ENCODE assay signal across 11 cellular contexts in the genomic region with DNA sequence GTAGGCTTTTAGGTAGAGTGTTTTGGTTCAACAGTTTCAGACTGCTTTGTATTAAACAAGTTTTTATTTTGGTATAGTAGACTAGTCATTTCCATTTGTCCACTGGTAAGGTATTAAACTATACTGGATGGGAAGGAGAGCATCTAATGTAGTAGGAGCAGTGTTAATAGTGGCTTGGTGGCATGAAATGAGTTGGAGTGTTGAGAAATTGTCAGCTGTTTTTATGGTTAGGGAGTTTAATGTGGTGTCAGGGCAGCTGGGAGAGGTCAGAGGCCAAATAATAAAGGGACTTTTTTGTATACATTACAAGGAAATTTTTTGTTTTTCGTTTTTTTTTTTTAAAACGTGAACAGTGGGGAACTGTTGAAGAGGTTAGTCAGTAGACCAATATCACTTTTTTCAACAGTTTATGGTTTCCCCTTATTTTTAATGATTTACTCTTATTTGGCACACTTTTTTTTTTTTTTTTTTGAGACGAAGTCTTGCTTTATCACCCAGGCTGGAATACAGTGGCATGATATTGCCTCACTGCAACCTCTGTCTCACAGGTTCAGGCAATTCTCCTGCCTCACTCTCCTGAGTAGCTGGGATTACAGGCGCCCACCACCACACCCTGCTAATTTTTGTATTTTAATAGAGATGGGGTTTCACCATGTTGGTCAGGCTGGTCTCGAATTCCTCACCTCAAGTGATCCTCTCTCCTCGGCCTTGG. TPM values are rescaled to one million over a fixed set of nuclear protein-coding genes. Genes with fewer than 3 reads are reported as not detected.
DNase-seq lines count a peak whose midpoint lies in the region; ATAC-seq and TF ChIP-seq lines count a peak whose summit lies in the region.
"Had no signal": no experiment of that assay in that cellular context is flagged by ENCODE, and none has a peak within 500 bp of the region (broad histone marks: within the 10 kb centered on the region; RNA-seq: fewer than 3 reads in every experiment).

No MANE protein-coding gene starts in this region.

- peaks cover 0 to 20% (median 14%) of the 10 kb centered on the region in 3 experiments for H3K36me3 ChIP-seq in naive thymus-derived CD4-positive, alpha-beta T cell (ENCODE audit: control insufficient read depth in 2 of 3, insufficient read depth in 3 of 3, low read length in 3 of 3)
- H3K36me3 ChIP-seq in esophagus squamous epithelium = peaks cover 0 to 25% (median 0%) of the 10 kb centered on the region in 3 donors

- in situ Hi-C loops in KBM-7 (cut with MboI; ENCODE audit: low pct_unique_long_range_greater_than_20kb, low sequenced_read_pairs) = no loop called here

- H3K9me3 ChIP-seq in naive thymus-derived CD4-positive, alpha-beta T cell (ENCODE audit: control insufficient read depth in 2 of 3, low read length in 3 of 3) = no peaks in the 10 kb centered on the region
- H3K9me3 ChIP-seq in esophagus squamous epithelium = no peaks in the 10 kb centered on the region

- H3K27me3 ChIP-seq in naive thymus-derived CD4-positive, alpha-beta T cell (ENCODE audit: control insufficient read depth in 2 of 2, insufficient read depth in 2 of 2, low read length in 2 of 2) = no peaks in the 10 kb centered on the region
- no peaks in the 10 kb centered on the region for H3K27me3 ChIP-seq in esophagus squamous epithelium

- no peaks in the 10 kb centered on the region for H3K9me3 Mint-ChIP-seq in activated T-helper 17 cell treated with anti-CD3 and anti-CD28 coated beads, Interleukin-2, amount 50 U/mL, for 72 hours
- H3K9me3 Mint-ChIP-seq in naive thymus-derived CD4-positive, alpha-beta T cell = no peaks in the 10 kb centered on the region

- ATAC-seq in GM18505 (IDR thresholded peaks at IDR 0.05; ENCODE audit: unreplicated experiment) (peak; percentile 45), GM21619 (IDR thresholded peaks at IDR 0.05; ENCODE audit: unreplicated experiment) (peak; percentile 44), GM21360 (IDR thresholded peaks at IDR 0.05; ENCODE audit: unreplicated experiment) (no peak)
- ATAC-seq in activated T-helper 17 cell treated with anti-CD3 and anti-CD28 coated beads, Interleukin-2, amount 50 U/mL, for 72 hours (replicated peaks) = peak; percentile 17
- peak; percentile 29 for ATAC-seq in naive thymus-derived CD4-positive, alpha-beta T cell

- H3K27me3 Mint-ChIP-seq in activated T-helper 17 cell treated with anti-CD3 and anti-CD28 coated beads, Interleukin-2, amount 50 U/mL, for 72 hours = no peaks in the 10 kb centered on the region
- no peaks in the 10 kb centered on the region for H3K27me3 Mint-ChIP-seq in naive thymus-derived CD4-positive, alpha-beta T cell

- H3K4me3 ChIP-seq in naive thymus-derived CD4-positive, alpha-beta T cell (ENCODE audit: low read length) = no peak overlapping the region
- no peak overlapping the region for H3K4me3 ChIP-seq in esophagus squamous epithelium
- H3K4me3 ChIP-seq: skin epidermis had no signal

- H3K4me3 Mint-ChIP-seq in activated T-helper 17 cell treated with anti-CD3 and anti-CD28 coated beads, Interleukin-2, amount 50 U/mL, for 72 hours = peak overlapping the region; percentile 73
- H3K4me3 Mint-ChIP-seq in naive thymus-derived CD4-positive, alpha-beta T cell = peak overlapping the region in 9 of 10 donors; percentile 3 to 91 (median 63)

- no peak for TF ChIP-seq POLR2A in GM18505 (IDR thresholded peaks at IDR 0.05; ENCODE audit: borderline replicate concordance, extremely low read depth, insufficient read depth, insufficient read length)
- TF ChIP-seq POLR2A in esophagus squamous epithelium (IDR thresholded peaks at IDR 0.05) = no peak

- POLR2A ChIA-PET in naive thymus-derived CD4-positive, alpha-beta T cell (lab: Charles Lee) = no interaction called here

- CTCF ChIA-PET in naive thymus-derived CD4-positive, alpha-beta T cell (lab: Charles Lee) = no interaction called here

- TF ChIP-seq CTCF in esophagus squamous epithelium (IDR thresholded peaks at IDR 0.05) = no peak

- peak overlapping the region; percentile 88 for H3K27ac Mint-ChIP-seq in activated T-helper 17 cell treated with anti-CD3 and anti-CD28 coated beads, Interleukin-2, amount 50 U/mL, for 72 hours
- H3K27ac Mint-ChIP-seq in naive thymus-derived CD4-positive, alpha-beta T cell = peak overlapping the region; percentile 12 to 90 (median 78)

- peak overlapping the region; percentile 36 for H3K27ac ChIP-seq in naive thymus-derived CD4-positive, alpha-beta T cell (ENCODE audit: low read depth, low read length)
- H3K27ac ChIP-seq in esophagus squamous epithelium = no peak overlapping the region
- H3K27ac ChIP-seq: skin epidermis had no signal

- WGBS in esophagus squamous epithelium, 2 donors = 63 to 75% methylated on average over 5 to 6 of the region's 6 CpGs

- no peak for DNase-seq in naive thymus-derived CD4-positive, alpha-beta T cell
- DNase-seq in esophagus squamous epithelium (lab: John Stamatoyannopoulos, UW) (no peak), KBM-7 (no peak)
- DNase-seq: DMS79, NCI-H1092 treated with DMSO at 0.1 percent for 48 hours, NCI-H526 treated with DMSO at 0.1 percent for 48 hours had no signal

- peaks cover 81% of the 10 kb centered on the region for H3K36me3 Mint-ChIP-seq in activated T-helper 17 cell treated with anti-CD3 and anti-CD28 coated beads, Interleukin-2, amount 50 U/mL, for 72 hours (ENCODE audit: low read depth)
- H3K36me3 Mint-ChIP-seq in naive thymus-derived CD4-positive, alpha-beta T cell = peaks cover 0 to 32% (median 24%) of the 10 kb centered on the region in 5 donors

- intact Hi-C loops in naive thymus-derived CD4-positive, alpha-beta T cell (cut with micrococcal nuclease) = loop anchor here in 1 of 2 donors (2.0 kb wide), 1 partner anchor 20 kb away; the partner anchor contains the start of gene ACTR3
- intact Hi-C loops in esophagus squamous epithelium (cut with DNase I) = no loop called here

- H3K4me1 ChIP-seq in naive thymus-derived CD4-positive, alpha-beta T cell (ENCODE audit: control insufficient read depth in 2 of 2, insufficient read depth in 2 of 2, low read length in 2 of 2) = peaks cover 35 to 40% of the 10 kb centered on the region in 2 donors
- H3K4me1 ChIP-seq in esophagus squamous epithelium = peaks cover 0 to 40% (median 6%) of the 10 kb centered on the region in 3 donors

- H3K4me1 Mint-ChIP-seq in activated T-helper 17 cell treated with anti-CD3 and anti-CD28 coated beads, Interleukin-2, amount 50 U/mL, for 72 hours = peaks cover 36% of the 10 kb centered on the region
- H3K4me1 Mint-ChIP-seq in naive thymus-derived CD4-positive, alpha-beta T cell = peaks cover 45 to 95% (median 82%) of the 10 kb centered on the region in 7 donors

RNA-seq across cellular contexts. Expression of gene ACTR3, which starts 21.2 kb away (rescaled TPM):
- 100 to 1,000 TPM; 441 to 618 TPM for total RNA-seq in activated T-helper 17 cell treated with anti-CD3 and anti-CD28 coated beads, Interleukin-2, amount 50 U/mL, for 72 hours
- total RNA-seq in naive thymus-derived CD4-positive, alpha-beta T cell = 100 to 1,000 TPM; 172 to 612 (median 213) TPM
- 100 to 1,000 TPM; 438 to 486 TPM for polyA plus RNA-seq in naive thymus-derived CD4-positive, alpha-beta T cell
- total RNA-seq in esophagus squamous epithelium = 100 to 1,000 TPM; 164 to 274 (median 226) TPM
